ENCODE assay signal across 19 cellular contexts in genomic region chr3:141346839-141347238, GRCh38. TPM values are rescaled to one million over a fixed set of nuclear protein-coding genes. Genes with fewer than 3 reads are reported as not detected.
DNase-seq lines count a peak whose midpoint lies in the region; ATAC-seq, FAIRE-seq and TF ChIP-seq lines count a peak whose summit lies in the region.
"Had no signal": no experiment of that assay in that cellular context is flagged by ENCODE, and none has a peak within 500 bp of the region (broad histone marks: within the 10 kb centered on the region; RNA-seq: fewer than 3 reads in every experiment).

No MANE protein-coding gene starts in this region.

- FAIRE-seq in K562 (lab: Jason Lieb, UNC): no peak

- in situ Hi-C loops in GM23248 (cut with MboI): no loop called here
- in situ Hi-C loops in K562 (cut with MboI): no loop called here

- no peaks in the 10 kb centered on the region for H3K9me1 ChIP-seq in K562 (ENCODE audit: control insufficient read depth, insufficient read depth, low read length)

- no peak overlapping the region for H3K4me3 Mint-ChIP-seq in nephron
- H3K4me3 Mint-ChIP-seq in natural killer cell: no peak overlapping the region
- H3K4me3 Mint-ChIP-seq: activated CD4-positive, alpha-beta memory T cell treated with anti-CD3 and anti-CD28 coated beads, Interleukin-2, amount 10 ng/mL, durations not matched to agents 7 days and 5 days had no signal

- WGBS in GM23248 (ENCODE audit: low coverage in 1 of 2, low lambda C conversion rate in 2 of 2, missing lambda C conversion rate in 2 of 2), 2 experiments: 52 to 59% methylated on average over 5 of the region's 5 CpGs
- WGBS in K562 (ENCODE audit: insufficient coverage, low coverage, missing lambda C conversion rate): 58% methylated on average over 5 of the region's 5 CpGs

- peaks cover 6% of the 10 kb centered on the region for H3K4me1 Mint-ChIP-seq in nephron
- H3K4me1 Mint-ChIP-seq in natural killer cell: no peaks in the 10 kb centered on the region
- H3K4me1 Mint-ChIP-seq: activated CD4-positive, alpha-beta memory T cell treated with anti-CD3 and anti-CD28 coated beads, Interleukin-2, amount 10 ng/mL, durations not matched to agents 7 days and 5 days had no signal

- DNase-seq in AG10803 (ENCODE audit: low read depth) (peak; percentile 43), GM23248 (peak; percentile 66), K562 (ENCODE audit: extremely low read depth in 1 of 4, low spot score in 3 of 4) (no peak), SW 1271 (lab: John Stamatoyannopoulos, UW) (no peak), natural killer cell (no peak), NCI-H1436 treated with DMSO at 0.1 percent for 48 hours (lab: John Stamatoyannopoulos, UW) (no peak)
- DNase-seq: activated CD4-positive, alpha-beta memory T cell treated with anti-CD3 and anti-CD28 coated beads, Interleukin-2, amount 10 ng/mL, durations not matched to agents 7 days and 5 days; C1 segment of cervical spinal cord; dorsolateral prefrontal cortex; EL; NCI-H187; ovary; stimulated activated CD4-positive, alpha-beta T cell treated with anti-CD3 and anti-CD28 coated beads, Interleukin-4, amount 100 ng/mL, for 4 hours; stimulated activated naive CD8-positive, alpha-beta T cell treated with anti-CD3 and anti-CD28 coated beads, Interleukin-15, Interleukin-2, amounts not matched to agents 100 U/mL and 50 U/mL, for 24 hours had no signal

- H3K27me3 ChIP-seq in GM23248 (replicated peaks; ENCODE audit: insufficient read depth) (no peaks in the 10 kb centered on the region), K562 (ENCODE audit: control insufficient read depth in 2 of 2, insufficient read depth in 2 of 2, low read length in 2 of 2) (no peaks in the 10 kb centered on the region)
- H3K27me3 ChIP-seq: dorsolateral prefrontal cortex, ovary had no signal

- TF ChIP-seq CTCF in AG10803 (conservative IDR thresholded peaks at IDR 0.05; ENCODE audit: low read length) (no peak), K562 (IDR thresholded peaks at IDR 0.05 in 2 of 3, conservative IDR thresholded peaks at IDR 0.05 in 1 of 3; ENCODE audit: insufficient read depth in 2 of 3, low read depth in 1 of 3, low read length in 3 of 3) (no peak), nephron (IDR thresholded peaks at IDR 0.05; ENCODE audit: unreplicated experiment in 3 of 3) (no peak), natural killer cell (IDR thresholded peaks at IDR 0.05) (no peak)

- no peak overlapping the region for H3K4me2 ChIP-seq in GM23248 (ENCODE audit: unreplicated experiment)
- no peak overlapping the region for H3K4me2 ChIP-seq in K562 (ENCODE audit: insufficient read depth, low read length)

- POLR2A ChIA-PET in K562 (lab: Yijun Ruan, JAX): interaction anchor here (0.9 to 2.0 kb wide), 2 partner anchors 9 to 20 kb away, joined by 4 to 6 read pairs; no protein-coding TSS in a partner anchor

- H3K27me3 Mint-ChIP-seq in nephron (ENCODE audit: low read depth) (peaks cover 2% of the 10 kb centered on the region), natural killer cell (ENCODE audit: low read depth in 2 of 2) (peaks cover 2 to 12% of the 10 kb centered on the region in 2 donors)

- no peaks in the 10 kb centered on the region for H3K36me3 ChIP-seq in GM23248 (ENCODE audit: low read depth)
- no peaks in the 10 kb centered on the region for H3K36me3 ChIP-seq in K562 (ENCODE audit: control insufficient read depth, insufficient read depth, low read length)
- H3K36me3 ChIP-seq: ovary, thoracic aorta had no signal

- H3K9ac ChIP-seq in GM23248 (no peak overlapping the region), K562 (ENCODE audit: insufficient read depth in 1 of 2, low read depth in 2 of 2, low read length in 2 of 2) (no peak overlapping the region)

- peaks cover 7% of the 10 kb centered on the region; the same call in 1 of the 2 replicates for H3F3A ChIP-seq in GM23248 (ENCODE audit: insufficient read depth)

- peaks cover 13% of the 10 kb centered on the region for H3K4me1 ChIP-seq in GM23248 (ENCODE audit: insufficient read depth)
- peaks cover 3 to 36% of the 10 kb centered on the region in 2 experiments for H3K4me1 ChIP-seq in K562 (replicated peaks in 1 of 2; ENCODE audit: control insufficient read depth in 2 of 2, insufficient read depth in 2 of 2, low read length in 2 of 2)

- H3K4me3 ChIP-seq in AG10803 (ENCODE audit: low read length) (no peak overlapping the region), GM23248 (no peak overlapping the region), K562 (no peak overlapping the region)
- H3K4me3 ChIP-seq: dorsolateral prefrontal cortex, lung, ovary, thoracic aorta had no signal

- peaks cover 4% of the 10 kb centered on the region for H3K36me3 Mint-ChIP-seq in nephron (ENCODE audit: low read depth)
- no peaks in the 10 kb centered on the region for H3K36me3 Mint-ChIP-seq in natural killer cell

- peaks cover 10% of the 10 kb centered on the region for H3K9me3 Mint-ChIP-seq in nephron
- no peaks in the 10 kb centered on the region for H3K9me3 Mint-ChIP-seq in natural killer cell
- H3K9me3 Mint-ChIP-seq: activated CD4-positive, alpha-beta memory T cell treated with anti-CD3 and anti-CD28 coated beads, Interleukin-2, amount 10 ng/mL, durations not matched to agents 7 days and 5 days had no signal

- H3K9me2 ChIP-seq in GM23248 (ENCODE audit: insufficient read depth): no peaks in the 10 kb centered on the region

- no peak for TF ChIP-seq RAD21 in K562 (CRISPR knock-in tag; conservative IDR thresholded peaks at IDR 0.05 in 1 of 2, IDR thresholded peaks at IDR 0.05 in 1 of 2)

- H3K79me2 ChIP-seq in GM23248 (ENCODE audit: insufficient read depth) (no peaks in the 10 kb centered on the region), K562 (ENCODE audit: control insufficient read depth, insufficient read depth, low read length) (no peaks in the 10 kb centered on the region)

- TF ChIP-seq POLR2A in K562 (conservative IDR thresholded peaks at IDR 0.05): no peak

- H4K20me1 ChIP-seq in GM23248 (ENCODE audit: insufficient read depth) (no peaks in the 10 kb centered on the region), K562 (replicated peaks; ENCODE audit: control insufficient read depth, insufficient read depth, low read length) (no peaks in the 10 kb centered on the region)

- ATAC-seq in K562 (no peak), GM18870 (IDR thresholded peaks at IDR 0.05; ENCODE audit: unreplicated experiment) (no peak), natural killer cell (no peak)
- ATAC-seq: SK-N-SH treated with all-trans-retinoic acid at 6 μM for 48 hours; stimulated activated naive CD8-positive, alpha-beta T cell treated with anti-CD3 and anti-CD28 coated beads, Interleukin-15, Interleukin-2, amounts not matched to agents 100 U/mL and 50 U/mL, for 24 hours had no signal

- CTCF ChIA-PET in K562 (lab: Yijun Ruan, JAX; ENCODE audit: low intra/inter-chr PET ratio): no interaction called here

- intact Hi-C loops in K562 (cut with micrococcal nuclease) (no loop called here), natural killer cell (cut with micrococcal nuclease) (no loop called here)

- TF ChIP-seq EP300 in K562 (IDR thresholded peaks at IDR 0.05; ENCODE audit: low read length): no peak

- BruUV-seq in K562 (replicated peaks; lab: Mats Ljungman, UMichigan): no TSS peak

- H3K9me3 ChIP-seq in GM23248 (ENCODE audit: low read depth): no peaks in the 10 kb centered on the region
- H3K9me3 ChIP-seq in K562 (replicated peaks; ENCODE audit: control insufficient read depth, insufficient read depth, low read depth, low read length): no peaks in the 10 kb centered on the region
- H3K9me3 ChIP-seq: ovary, thoracic aorta had no signal

- H3K27ac Mint-ChIP-seq in nephron (peak overlapping the region in 2 of 3 experiments; percentile 44 to 52), natural killer cell (no peak overlapping the region)
- H3K27ac Mint-ChIP-seq: activated CD4-positive, alpha-beta memory T cell treated with anti-CD3 and anti-CD28 coated beads, Interleukin-2, amount 10 ng/mL, durations not matched to agents 7 days and 5 days had no signal

- 0 out of 2 replicates have a peak overlapping the region, but pooled peaks have one; percentile 11 for H2AFZ ChIP-seq in GM23248
- H2AFZ ChIP-seq in K562 (ENCODE audit: low read depth, low read length): peak overlapping the region; percentile 58

- H3K27ac ChIP-seq in GM23248: no peak overlapping the region
- H3K27ac ChIP-seq in K562 (ENCODE audit: extremely low read depth, low read depth, low read length): no peak overlapping the region
- H3K27ac ChIP-seq: dorsolateral prefrontal cortex, ovary, thoracic aorta had no signal

TF ChIP-seq in K562, 482 proteins besides CTCF, POLR2A, EP300 and RAD21 (continues in another document):
- no peak for TF ChIP-seq MITF (IDR thresholded peaks at IDR 0.05)

RNA-seq across cellular contexts. Expression of gene ZBTB38, which starts 21.5 kb away (rescaled TPM):
- 159 and 175 TPM in 2 replicates for total RNA-seq in GM23248 (2014; rRNA removed; shearing (Covaris generic))
- polyA plus RNA-seq in GM23248 (2016; fragmentation: Nextera tagmentation; extraction: Ambion mirVana) (107 and 112 TPM in 2 replicates), K562 (2011; rRNA removed) (18.0 and 22.5 TPM in 2 replicates), K562 (2014; fragmentation: Illumina TruSeq; extraction: Trizol) (24.0 and 26.2 TPM in 2 replicates), K562 (2014; fragmentation: Nextera tagmentation; extraction: Ambion mirVana) (10 to 100 TPM; 14.2 to 17.9 TPM), K562 (2014; rRNA removed) (12.1 and 12.6 TPM in 2 replicates)
- 53.5 and 97.8 TPM in 2 replicates for total RNA-seq in K562 (2011; cell fraction: chromatin; rRNA removed; ENCODE audit: low replicate concordance)
- total RNA-seq in K562 (2011; cell fraction: nucleolus; rRNA removed): 22.0 and 29.1 TPM in 2 replicates
- total RNA-seq in K562 (2011; cell fraction: nucleoplasm; rRNA removed): 61.7 and 84.8 TPM in 2 replicates
- total RNA-seq in K562 (2014; rRNA removed) (22.9 and 24.8 TPM in 2 replicates), K562 (2014; rRNA removed; fragmentation: Illumina TruSeq; extraction: Trizol) (39.4 and 43.6 TPM in 2 replicates), K562 (2015; rRNA removed; fragmentation: Illumina TruSeq; extraction: Trizol) (33.5 and 33.7 TPM in 2 replicates), K562 (2021) (30.7 and 36.3 TPM in 2 replicates), natural killer cell (10 to 100 TPM; 40.3 to 68.3 (median 56.7) TPM)
- polyA plus RNA-seq in K562 (2011; cell fraction: cytosol; rRNA removed): 6.7 and 14.9 TPM in 2 replicates
- 22.7 and 28.6 TPM in 2 replicates for polyA plus RNA-seq in K562 (2011; cell fraction: nucleus; rRNA removed)
- polyA plus RNA-seq in K562 (2012): 19.0 and 21.1 TPM in 2 replicates
- polyA minus RNA-seq in K562 (2011; rRNA and poly(A)+ RNA removed): 64.1 and 109 TPM in 2 replicates
- 27.8 and 34.9 TPM in 2 replicates for polyA minus RNA-seq in K562 (2011; cell fraction: cytosol; rRNA and poly(A)+ RNA removed)
- polyA minus RNA-seq in K562 (2011; cell fraction: nucleus; rRNA and poly(A)+ RNA removed): 35.9 and 61.9 TPM in 2 replicates

Comparison
In these comparisons a context has a peak if more than half of its experiments do, and no peak if none do; other contexts are left out.
1. DNase-seq: peak in AG10803 (single experiment) and GM23248 (single experiment); none in K562 (0 of 4), SW 1271 (0 of 2), natural killer cell (single experiment) and NCI-H1436 treated with DMSO at 0.1 percent for 48 hours (single experiment).
2. H3K27ac Mint-ChIP-seq: peak in nephron (2 of 3); none in natural killer cell (0 of 2).